8 cellular contexts compared by ENCODE assay signal in genomic region chr1:166165661-166166399, GRCh38. TPM values are rescaled to one million over a fixed set of nuclear protein-coding genes. Genes with fewer than 3 reads are reported as not detected.
DNase-seq lines count a peak whose midpoint lies in the region; ATAC-seq and TF ChIP-seq lines count a peak whose summit lies in the region.

No MANE protein-coding gene starts in this region.

- H3K9ac ChIP-seq in HUES6 (ENCODE audit: low read length) (peak overlapping the region; percentile 7), stomach smooth muscle (ENCODE audit: low read length in 2 of 2) (no peak overlapping the region)

- peaks cover 12% of the 10 kb centered on the region; the same call in 1 of the 2 replicates for H3K4me1 ChIP-seq in HUES6 (ENCODE audit: control insufficient read depth, insufficient read depth, low read length)
- H3K4me1 ChIP-seq in body of pancreas: peaks cover 24% of the 10 kb centered on the region
- H3K4me1 ChIP-seq in stomach smooth muscle (ENCODE audit: control insufficient read depth, insufficient read depth, low read length): peaks cover 13% of the 10 kb centered on the region

- intact Hi-C loops in body of pancreas (cut with DNase I): no loop called here

- H3K9me3 ChIP-seq in HUES6 (ENCODE audit: control insufficient read depth, insufficient read depth, low read depth, low read length): no peaks in the 10 kb centered on the region
- H3K9me3 ChIP-seq in body of pancreas: no peaks in the 10 kb centered on the region
- no peaks in the 10 kb centered on the region for H3K9me3 ChIP-seq in stomach smooth muscle (ENCODE audit: control insufficient read depth in 2 of 2, low read length in 2 of 2)

- TF ChIP-seq POLR2A in body of pancreas (IDR thresholded peaks at IDR 0.05) (no peak), erythroblast (IDR thresholded peaks at IDR 0.05; ENCODE audit: low read length) (no peak)

- TF ChIP-seq CTCF in body of pancreas (IDR thresholded peaks at IDR 0.05): no peak

- H3K4me3 ChIP-seq in HUES6 (ENCODE audit: low read depth, low read length) (peak overlapping the region; percentile 60), body of pancreas (peak overlapping the region in 1 of 2 donors; percentile 30), stomach smooth muscle (ENCODE audit: low read length in 2 of 2) (peak overlapping the region; percentile 73 to 76)

- H3K27me3 ChIP-seq in HUES6 (ENCODE audit: control insufficient read depth, insufficient read depth, low read length) (peaks cover 67% of the 10 kb centered on the region), body of pancreas (no peaks in the 10 kb centered on the region), stomach smooth muscle (ENCODE audit: control insufficient read depth in 1 of 2, insufficient read depth in 2 of 2, low read length in 2 of 2) (no peaks in the 10 kb centered on the region)

- WGBS in body of pancreas, 2 donors: 1 to 2% methylated on average over 31 to 57 of the region's 71 CpGs

- H3K27ac ChIP-seq in HUES6 (ENCODE audit: low read depth, low read length) (no peak overlapping the region), body of pancreas (no peak overlapping the region), stomach smooth muscle (ENCODE audit: low read length) (no peak overlapping the region)

- H3K36me3 ChIP-seq in HUES6 (ENCODE audit: control insufficient read depth, insufficient read depth, low read length) (no peaks in the 10 kb centered on the region), body of pancreas (replicated peaks in 1 of 2; ENCODE audit: insufficient read depth in 1 of 2, low read depth in 2 of 2) (no peaks in the 10 kb centered on the region), stomach smooth muscle (ENCODE audit: control insufficient read depth in 2 of 2, insufficient read depth in 2 of 2, low read length in 2 of 2) (no peaks in the 10 kb centered on the region)

- peak in 2 of 3 experiments; percentile 54 to 67 for DNase-seq in NCI-H1417 (lab: John Stamatoyannopoulos, UW)
- no peak for DNase-seq in NCI-H1417 treated with DMSO at 0.1 percent for 48 hours (lab: John Stamatoyannopoulos, UW)
- DNase-seq in body of pancreas: peak; percentile 15 to 27 (median 25)
- DNase-seq in left kidney (ENCODE audit: low read depth, low spot score): peak; percentile 60
- DNase-seq in H4 (ENCODE audit: low spot score): no peak
- no peak for DNase-seq in erythroblast (lab: John Stamatoyannopoulos, UW)

- no peak for ATAC-seq in body of pancreas

RNA-seq across cellular contexts. Expression of gene FAM78B, which starts 1.0 kb away (rescaled TPM):
- total RNA-seq in body of pancreas: 10 to 100 TPM in 1 of 2 donors, 1 to 10 TPM in 1; 2.9 to 14.5 TPM
- total RNA-seq in H4 (2014; rRNA removed; shearing (Covaris generic)): 0.31 and 0.72 TPM in 2 replicates

Comparison
In these comparisons a context has a peak if more than half of its experiments do, and no peak if none do; other contexts are left out.
1. DNase-seq: peak in NCI-H1417 (2 of 3), body of pancreas (4 of 4) and left kidney (single experiment); none in NCI-H1417 treated with DMSO at 0.1 percent for 48 hours (single experiment), H4 (single experiment) and erythroblast (0 of 2).